15 cellular contexts compared by ENCODE assay signal in genomic region chr7:50204576-50204975, GRCh38.
DNase-seq lines count a peak whose midpoint lies in the region; ATAC-seq and TF ChIP-seq lines count a peak whose summit lies in the region.
"Had no signal": no experiment of that assay in that cellular context is flagged by ENCODE, and none has a peak within 500 bp of the region (broad histone marks: within the 10 kb centered on the region; RNA-seq: fewer than 3 reads in every experiment).

No MANE protein-coding gene starts in this region.

- no peaks in the 10 kb centered on the region for H3K27me3 ChIP-seq in CD8-positive, alpha-beta T cell (ENCODE audit: insufficient read depth, low read length)
- H3K27me3 ChIP-seq in sigmoid colon: no peaks in the 10 kb centered on the region
- H3K27me3 ChIP-seq: brain microvascular endothelial cell, Peyer's patch, right atrium auricular region had no signal

- WGBS in sigmoid colon, 2 donors: 48 to 56% methylated on average over 5 of the region's 5 CpGs

- H3K27me3 Mint-ChIP-seq in activated CD4-positive, alpha-beta T cell treated with anti-CD3 and anti-CD28 coated beads, Interleukin-2, amount 10 ng/mL, durations not matched to agents 7 days and 5 days: no peaks in the 10 kb centered on the region
- no peaks in the 10 kb centered on the region for H3K27me3 Mint-ChIP-seq in CD8-positive, alpha-beta T cell (ENCODE audit: low read depth)
- no peaks in the 10 kb centered on the region for H3K27me3 Mint-ChIP-seq in T-helper 2 cell treated with Interferon-gamma antibody and Interleukin-4, amounts not matched to agents 5 μg/mL and 100 μg/mL, for 36 hours (ENCODE audit: low read depth)

- no peak for TF ChIP-seq EP300 in sigmoid colon (IDR thresholded peaks at IDR 0.05)

- H3K36me3 Mint-ChIP-seq in activated CD4-positive, alpha-beta T cell treated with anti-CD3 and anti-CD28 coated beads, Interleukin-2, amount 10 ng/mL, durations not matched to agents 7 days and 5 days (ENCODE audit: low read depth): peaks cover 10% of the 10 kb centered on the region
- H3K36me3 Mint-ChIP-seq in CD8-positive, alpha-beta T cell: no peaks in the 10 kb centered on the region
- H3K36me3 Mint-ChIP-seq in T-helper 2 cell treated with Interferon-gamma antibody and Interleukin-4, amounts not matched to agents 5 μg/mL and 100 μg/mL, for 36 hours (ENCODE audit: low read depth): peaks cover 2% of the 10 kb centered on the region
- H3K36me3 Mint-ChIP-seq: type B pancreatic cell had no signal

- peaks cover 53% of the 10 kb centered on the region for H3K4me1 ChIP-seq in CD8-positive, alpha-beta T cell (ENCODE audit: insufficient read depth, low read length)
- H3K4me1 ChIP-seq in sigmoid colon: no peaks in the 10 kb centered on the region
- H3K4me1 ChIP-seq: Caco-2, Peyer's patch, right atrium auricular region had no signal

- H3K4me3 ChIP-seq in CD8-positive, alpha-beta T cell (ENCODE audit: low read depth, low read length): no peak overlapping the region
- H3K4me3 ChIP-seq in sigmoid colon: no peak overlapping the region
- H3K4me3 ChIP-seq: Peyer's patch, right atrium auricular region had no signal

- H3K27ac ChIP-seq in CD8-positive, alpha-beta T cell (ENCODE audit: low read depth, low read length): no peak overlapping the region
- H3K27ac ChIP-seq in sigmoid colon: no peak overlapping the region
- H3K27ac ChIP-seq: brain microvascular endothelial cell, right atrium auricular region had no signal

- H3K36me3 ChIP-seq in CD8-positive, alpha-beta T cell (ENCODE audit: insufficient read depth, low read length): no peaks in the 10 kb centered on the region
- no peaks in the 10 kb centered on the region for H3K36me3 ChIP-seq in sigmoid colon
- H3K36me3 ChIP-seq: brain microvascular endothelial cell, Peyer's patch, right atrium auricular region had no signal

- H3K4me3 Mint-ChIP-seq in activated CD4-positive, alpha-beta T cell treated with anti-CD3 and anti-CD28 coated beads, Interleukin-2, amount 10 ng/mL, durations not matched to agents 7 days and 5 days: no peak overlapping the region
- H3K4me3 Mint-ChIP-seq in CD8-positive, alpha-beta T cell: peak overlapping the region; percentile 26
- H3K4me3 Mint-ChIP-seq in T-helper 2 cell treated with Interferon-gamma antibody and Interleukin-4, amounts not matched to agents 5 μg/mL and 100 μg/mL, for 36 hours: peak overlapping the region; percentile 47
- H3K4me3 Mint-ChIP-seq: H9, type B pancreatic cell had no signal

- intact Hi-C loops in CD8-positive, alpha-beta T cell (cut with DNase I, micrococcal nuclease): loop anchor here (2.0 to 10.0 kb wide), 3 partner anchors 62 to 473 kb away; no protein-coding TSS in a partner anchor
- intact Hi-C loops in sigmoid colon (cut with DNase I): no loop called here

- CTCF ChIA-PET in activated CD4-positive, alpha-beta T cell treated with anti-CD3 and anti-CD28 coated beads, Interleukin-2, amount 10 ng/mL, durations not matched to agents 7 days and 5 days (lab: Charles Lee): interaction anchor here (0.9 to 14.5 kb wide), 10 partner anchors 13 to 223 kb away, joined by 3 to 200 read pairs (median 12); partner anchors contain the start of gene IKZF1
- CTCF ChIA-PET in CD8-positive, alpha-beta T cell (lab: Charles Lee): interaction anchor here (0.7 to 12.4 kb wide), 33 partner anchors 9 to 429 kb away, joined by 3 to 339 read pairs (median 11); partner anchors contain the start of genes IKZF1 and ZPBP

- peak overlapping the region; percentile 34 for H3K27ac Mint-ChIP-seq in activated CD4-positive, alpha-beta T cell treated with anti-CD3 and anti-CD28 coated beads, Interleukin-2, amount 10 ng/mL, durations not matched to agents 7 days and 5 days
- peak overlapping the region; percentile 92 for H3K27ac Mint-ChIP-seq in CD8-positive, alpha-beta T cell
- H3K27ac Mint-ChIP-seq in T-helper 2 cell treated with Interferon-gamma antibody and Interleukin-4, amounts not matched to agents 5 μg/mL and 100 μg/mL, for 36 hours: peak overlapping the region; percentile 12
- H3K27ac Mint-ChIP-seq: H9, type B pancreatic cell had no signal

- peaks cover 79% of the 10 kb centered on the region for H3K4me1 Mint-ChIP-seq in activated CD4-positive, alpha-beta T cell treated with anti-CD3 and anti-CD28 coated beads, Interleukin-2, amount 10 ng/mL, durations not matched to agents 7 days and 5 days
- peaks cover 55% of the 10 kb centered on the region for H3K4me1 Mint-ChIP-seq in CD8-positive, alpha-beta T cell (ENCODE audit: low read depth)
- peaks cover 74% of the 10 kb centered on the region for H3K4me1 Mint-ChIP-seq in T-helper 2 cell treated with Interferon-gamma antibody and Interleukin-4, amounts not matched to agents 5 μg/mL and 100 μg/mL, for 36 hours (ENCODE audit: low read depth)
- H3K4me1 Mint-ChIP-seq: H9 had no signal

- peaks cover 2% of the 10 kb centered on the region for H3K9me3 Mint-ChIP-seq in activated CD4-positive, alpha-beta T cell treated with anti-CD3 and anti-CD28 coated beads, Interleukin-2, amount 10 ng/mL, durations not matched to agents 7 days and 5 days
- no peaks in the 10 kb centered on the region for H3K9me3 Mint-ChIP-seq in CD8-positive, alpha-beta T cell
- H3K9me3 Mint-ChIP-seq in T-helper 2 cell treated with Interferon-gamma antibody and Interleukin-4, amounts not matched to agents 5 μg/mL and 100 μg/mL, for 36 hours: no peaks in the 10 kb centered on the region
- H3K9me3 Mint-ChIP-seq: H9, type B pancreatic cell had no signal

- peak; percentile 24 for ATAC-seq in CD8-positive, alpha-beta T cell
- ATAC-seq in HG02763 (IDR thresholded peaks at IDR 0.05; ENCODE audit: unreplicated experiment) (no peak), HG02623 (IDR thresholded peaks at IDR 0.05; ENCODE audit: unreplicated experiment) (no peak)

- POLR2A ChIA-PET in activated CD4-positive, alpha-beta T cell treated with anti-CD3 and anti-CD28 coated beads, Interleukin-2, amount 10 ng/mL, durations not matched to agents 7 days and 5 days (lab: Charles Lee): no interaction called here
- POLR2A ChIA-PET in CD8-positive, alpha-beta T cell (lab: Charles Lee): interaction anchor here (1.3 to 5.9 kb wide), 8 partner anchors 61 to 213 kb away, joined by 3 to 102 read pairs (median 8); partner anchors contain the start of gene IKZF1

- no peak for TF ChIP-seq POLR2A in sigmoid colon (IDR thresholded peaks at IDR 0.05)

- H3K9me3 ChIP-seq in CD8-positive, alpha-beta T cell (ENCODE audit: low read length): no peaks in the 10 kb centered on the region
- H3K9me3 ChIP-seq in sigmoid colon: no peaks in the 10 kb centered on the region
- H3K9me3 ChIP-seq: Caco-2, Peyer's patch, right atrium auricular region had no signal

- no peak for TF ChIP-seq CTCF in CD8-positive, alpha-beta T cell (IDR thresholded peaks at IDR 0.05)
- TF ChIP-seq CTCF in sigmoid colon (IDR thresholded peaks at IDR 0.05): no peak

- peak; percentile 37 for DNase-seq in activated CD4-positive, alpha-beta T cell treated with anti-CD3 and anti-CD28 coated beads, Interleukin-2, amount 10 ng/mL, durations not matched to agents 7 days and 5 days
- no peak for DNase-seq in activated CD4-positive, alpha-beta T cell treated with anti-CD3 and anti-CD28 coated beads, Interleukin-2, amount 50 U/mL, for 4 hours
- DNase-seq in CD8-positive, alpha-beta T cell: peak in 1 of 7 experiments; percentile 45
- no peak for DNase-seq in T-helper 2 cell treated with Interferon-gamma antibody and Interleukin-4, amounts not matched to agents 5 μg/mL and 100 μg/mL, for 36 hours (ENCODE audit: low spot score)
- peak; percentile 41 for DNase-seq in medulla oblongata (ENCODE audit: extremely low spot score)
- DNase-seq in sigmoid colon: no peak
- DNase-seq: H9, NCI-H2081 treated with DMSO at 0.1 percent for 48 hours had no signal

Comparison
In these comparisons a context has a peak if more than half of its experiments do, and no peak if none do; other contexts are left out.
1. DNase-seq: peak in activated CD4-positive, alpha-beta T cell treated with anti-CD3 and anti-CD28 coated beads, Interleukin-2, amount 10 ng/mL, durations not matched to agents 7 days and 5 days (single experiment) and medulla oblongata (single experiment); none in activated CD4-positive, alpha-beta T cell treated with anti-CD3 and anti-CD28 coated beads, Interleukin-2, amount 50 U/mL, for 4 hours (0 of 2), T-helper 2 cell treated with Interferon-gamma antibody and Interleukin-4, amounts not matched to agents 5 μg/mL and 100 μg/mL, for 36 hours (single experiment) and sigmoid colon (single experiment).
2. H3K27ac Mint-ChIP-seq: peak in every context shown above with its lines; median percentile 92 in CD8-positive, alpha-beta T cell; 34 in activated CD4-positive, alpha-beta T cell treated with anti-CD3 and anti-CD28 coated beads, Interleukin-2, amount 10 ng/mL, durations not matched to agents 7 days and 5 days; 12 in T-helper 2 cell treated with Interferon-gamma antibody and Interleukin-4, amounts not matched to agents 5 μg/mL and 100 μg/mL, for 36 hours.